In the genomic region with DNA sequence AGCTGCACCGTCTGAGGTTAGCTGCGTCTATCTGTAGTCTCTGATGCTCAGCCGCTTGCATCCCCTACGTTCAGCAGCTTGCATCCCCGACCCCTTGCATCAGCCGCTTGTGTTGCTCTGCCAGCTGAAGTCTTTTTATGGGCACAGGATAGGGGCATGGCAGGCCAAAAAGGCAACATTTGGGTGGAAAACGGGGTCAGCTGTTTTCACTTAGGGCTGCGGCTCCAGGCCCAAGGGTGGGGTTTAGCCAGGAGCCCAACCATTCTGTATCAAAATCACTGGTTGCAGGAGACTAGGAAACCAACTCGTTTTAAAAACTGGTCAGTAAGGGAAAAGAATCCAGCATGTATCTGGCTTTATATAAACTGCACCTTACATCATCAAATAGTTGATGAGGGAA, we compare ENCODE assay signal across 1 cellular context.
TF ChIP-seq lines count a peak whose summit lies in the region.

No MANE protein-coding gene starts in this region.

TF ChIP-seq in HEK293, 187 proteins besides CTCF, POLR2A, EP300 and RAD21 (continued from another document):
- TF ChIP-seq, protein P1, sequence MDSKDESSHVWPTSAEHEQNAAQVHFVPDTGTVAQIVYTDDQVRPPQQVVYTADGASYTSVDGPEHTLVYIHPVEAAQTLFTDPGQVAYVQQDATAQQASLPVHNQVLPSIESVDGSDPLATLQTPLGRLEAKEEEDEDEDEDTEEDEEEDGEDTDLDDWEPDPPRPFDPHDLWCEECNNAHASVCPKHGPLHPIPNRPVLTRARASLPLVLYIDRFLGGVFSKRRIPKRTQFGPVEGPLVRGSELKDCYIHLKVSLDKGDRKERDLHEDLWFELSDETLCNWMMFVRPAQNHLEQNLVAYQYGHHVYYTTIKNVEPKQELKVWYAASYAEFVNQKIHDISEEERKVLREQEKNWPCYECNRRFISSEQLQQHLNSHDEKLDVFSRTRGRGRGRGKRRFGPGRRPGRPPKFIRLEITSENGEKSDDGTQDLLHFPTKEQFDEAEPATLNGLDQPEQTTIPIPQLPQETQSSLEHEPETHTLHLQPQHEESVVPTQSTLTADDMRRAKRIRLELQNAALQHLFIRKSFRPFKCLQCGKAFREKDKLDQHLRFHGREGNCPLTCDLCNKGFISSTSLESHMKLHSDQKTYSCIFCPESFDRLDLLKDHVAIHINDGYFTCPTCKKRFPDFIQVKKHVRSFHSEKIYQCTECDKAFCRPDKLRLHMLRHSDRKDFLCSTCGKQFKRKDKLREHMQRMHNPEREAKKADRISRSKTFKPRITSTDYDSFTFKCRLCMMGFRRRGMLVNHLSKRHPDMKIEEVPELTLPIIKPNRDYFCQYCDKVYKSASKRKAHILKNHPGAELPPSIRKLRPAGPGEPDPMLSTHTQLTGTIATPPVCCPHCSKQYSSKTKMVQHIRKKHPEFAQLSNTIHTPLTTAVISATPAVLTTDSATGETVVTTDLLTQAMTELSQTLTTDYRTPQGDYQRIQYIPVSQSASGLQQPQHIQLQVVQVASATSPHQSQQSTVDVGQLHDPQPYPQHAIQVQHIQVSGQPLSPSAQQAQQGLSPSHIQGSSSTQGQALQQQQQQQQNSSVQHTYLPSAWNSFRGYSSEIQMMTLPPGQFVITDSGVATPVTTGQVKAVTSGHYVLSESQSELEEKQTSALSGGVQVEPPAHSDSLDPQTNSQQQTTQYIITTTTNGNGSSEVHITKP (tag by site-specific recombination; IDR thresholded peaks at IDR 0.05): no peak
